ENCODE assay signal across 10 cellular contexts in genomic region chr1:12063141-12064072, GRCh38. TPM values are rescaled to one million over a fixed set of nuclear protein-coding genes. Genes with fewer than 3 reads are reported as not detected.
DNase-seq lines count a peak whose midpoint lies in the region; ATAC-seq, FAIRE-seq and TF ChIP-seq lines count a peak whose summit lies in the region.
"Had no signal": no experiment of that assay in that cellular context is flagged by ENCODE, and none has a peak within 500 bp of the region (broad histone marks: within the 10 kb centered on the region; RNA-seq: fewer than 3 reads in every experiment).

TNFRSF8 (plus strand) TSS chr1:12063303; CDS start chr1:12063599, 296 bp downstream.

- no peaks in the 10 kb centered on the region for H3K36me3 Mint-ChIP-seq in T-cell
- H3K36me3 Mint-ChIP-seq in effector memory CD8-positive, alpha-beta T cell (ENCODE audit: insufficient read depth): no peaks in the 10 kb centered on the region

- peak within 1 kb of the TSS; percentile 83 for H3K4me2 ChIP-seq in smooth muscle cell

- peaks cover 26% of the 10 kb centered on the region for H3K27me3 ChIP-seq in smooth muscle cell (ENCODE audit: low read depth)

- H3K4me1 ChIP-seq in smooth muscle cell (ENCODE audit: low read depth): peaks cover 21% of the 10 kb centered on the region
- H3K4me1 ChIP-seq: right lobe of liver had no signal

- H3K9me3 Mint-ChIP-seq in T-cell: no peaks in the 10 kb centered on the region
- no peaks in the 10 kb centered on the region for H3K9me3 Mint-ChIP-seq in effector memory CD8-positive, alpha-beta T cell

- 5% methylated on average over 70 of the region's 72 CpGs for WGBS in smooth muscle cell (ENCODE audit: low lambda C conversion rate)

- peak; percentile 46; the same call in 1 of the 2 replicates for TF ChIP-seq POLR2A in GM12892 (IDR thresholded peaks at IDR 0.05; ENCODE audit: low read depth, low read length)

- no peak for TF ChIP-seq CTCF in smooth muscle cell (IDR thresholded peaks at IDR 0.05; ENCODE audit: borderline replicate concordance, insufficient read depth, poor library complexity, severe bottlenecking)

- peak; percentile 87 for FAIRE-seq in GM12892 (lab: Jason Lieb, UNC)

- H3K36me3 ChIP-seq in smooth muscle cell (ENCODE audit: low read depth): no peaks in the 10 kb centered on the region
- H3K36me3 ChIP-seq: right lobe of liver had no signal

- peak within 1 kb of the TSS; percentile 59 to 65 (median 62) for H3K4me3 Mint-ChIP-seq in T-cell
- peak within 1 kb of the TSS; percentile 67 to 71 for H3K4me3 Mint-ChIP-seq in effector memory CD8-positive, alpha-beta T cell

- no peaks in the 10 kb centered on the region for H4K20me1 ChIP-seq in smooth muscle cell (ENCODE audit: low read depth)

- peak within 1 kb of the TSS; percentile 33 for H3K4me3 ChIP-seq in smooth muscle cell
- H3K4me3 ChIP-seq: right lobe of liver had no signal

- peaks cover 34 to 56% of the 10 kb centered on the region in 2 donors for H3K27me3 Mint-ChIP-seq in T-cell
- H3K27me3 Mint-ChIP-seq in effector memory CD8-positive, alpha-beta T cell: peaks cover 60 to 86% of the 10 kb centered on the region in 2 donors

- no peaks in the 10 kb centered on the region for H3K79me2 ChIP-seq in smooth muscle cell (ENCODE audit: low read depth)

- H3K27ac ChIP-seq in smooth muscle cell (ENCODE audit: low read depth): no peak within 1 kb of the TSS
- H3K27ac ChIP-seq: HL-60, right lobe of liver had no signal

- H3F3A ChIP-seq in smooth muscle cell (ENCODE audit: low read depth): peaks cover 7% of the 10 kb centered on the region

- H3K9ac ChIP-seq in smooth muscle cell (ENCODE audit: low read depth): no peak within 1 kb of the TSS

- no peak within 1 kb of the TSS for H2AFZ ChIP-seq in smooth muscle cell (ENCODE audit: low read depth)

- no peaks in the 10 kb centered on the region for H3K9me3 ChIP-seq in smooth muscle cell (replicated peaks; ENCODE audit: low read depth)
- H3K9me3 ChIP-seq: right lobe of liver had no signal

- ATAC-seq in T-cell (replicated peaks in 1 of 4) (peak; percentile 61 to 72 (median 70)), HG02884 (IDR thresholded peaks at IDR 0.05; ENCODE audit: unreplicated experiment) (no peak)
- peak; percentile 65 for ATAC-seq in effector memory CD8-positive, alpha-beta T cell (replicated peaks)

- POLR2A ChIA-PET in T-cell (lab: Charles Lee): interaction anchor here in 1 of 2 donors (0.5 kb wide), 2 partner anchors 13 to 1790 kb away, joined by 3 to 5 read pairs; no protein-coding TSS in a partner anchor

- H3K4me1 Mint-ChIP-seq in T-cell: peaks cover 28 to 41% (median 41%) of the 10 kb centered on the region in 3 donors
- peaks cover 41 to 43% of the 10 kb centered on the region in 2 donors for H3K4me1 Mint-ChIP-seq in effector memory CD8-positive, alpha-beta T cell (ENCODE audit: low read depth in 2 of 2)

- CTCF ChIA-PET in T-cell (lab: Charles Lee): no interaction called here

- peak within 1 kb of the TSS in 1 of 2 donors; percentile 36 for H3K27ac Mint-ChIP-seq in T-cell
- H3K27ac Mint-ChIP-seq in effector memory CD8-positive, alpha-beta T cell: no peak within 1 kb of the TSS

- DNase-seq in GM12892 (ENCODE audit: insufficient read length): no peak
- DNase-seq in T-cell: peak in 8 of 34 experiments; percentile 6 to 21 (median 14)
- no peak for DNase-seq in effector memory CD8-positive, alpha-beta T cell
- DNase-seq in smooth muscle cell (lab: John Stamatoyannopoulos, UW; ENCODE audit: unreplicated experiment): no peak
- DNase-seq in DMS 273 treated with DMSO at 0.1 percent for 48 hours (lab: John Stamatoyannopoulos, UW): no peak
- no peak for DNase-seq in D341Med (ENCODE audit: low spot score)
- DNase-seq in OCI-M2 (lab: John Stamatoyannopoulos, UW; ENCODE audit: unreplicated experiment): no peak
- DNase-seq: right lobe of liver had no signal

RNA-seq across cellular contexts. Expression of gene TNFRSF8, which starts in this region (rescaled TPM):
- polyA plus RNA-seq in GM12892 (2012; ENCODE audit: missing spikeins): 45.9 TPM
- total RNA-seq in T-cell: under 1 TPM in 4 of 5 donors, not detected in 1; 0.20 to 0.53 (median 0.33) TPM
- total RNA-seq in smooth muscle cell: 0.22 and 0.54 TPM in 2 replicates
- 1.3 TPM in 1 of 2 replicates, not detected in the other for polyA plus RNA-seq in smooth muscle cell

Comparison
In these comparisons a context has a peak if more than half of its experiments do, and no peak if none do; other contexts are left out.
1. Peak in ATAC-seq in T-cell; RNA of the gene not detected or under 1 TPM.